ENCODE assay signal across 8 cellular contexts in genomic region chr20:2005831-2006426, GRCh38. TPM values are rescaled to one million over a fixed set of nuclear protein-coding genes. Genes with fewer than 3 reads are reported as not detected.
DNase-seq lines count a peak whose midpoint lies in the region; ATAC-seq and TF ChIP-seq lines count a peak whose summit lies in the region.

No MANE protein-coding gene starts in this region.

- H3K27me3 ChIP-seq in HCT116 (ENCODE audit: insufficient read depth, low read length), result peaks cover 69% of the 10 kb centered on the region
- peaks cover 0 to 94% (median 12%) of the 10 kb centered on the region in 7 donors for H3K27me3 ChIP-seq in spleen (replicated peaks in 1 of 7)

- H3K9me3 ChIP-seq in HCT116 (ENCODE audit: control insufficient read depth in 1 of 2, insufficient read depth in 1 of 2, low read depth in 1 of 2, low read length in 2 of 2) (no peaks in the 10 kb centered on the region), spleen (no peaks in the 10 kb centered on the region)

- no TSS peak for BruUV-seq in HCT116 (replicated peaks; lab: Mats Ljungman, UMichigan)

- H3K9me3 Mint-ChIP-seq in T-cell, result no peaks in the 10 kb centered on the region

- TF ChIP-seq CTCF in HCT116 (IDR thresholded peaks at IDR 0.05 in 2 of 3, conservative IDR thresholded peaks at IDR 0.05 in 1 of 3; ENCODE audit: borderline replicate concordance in 1 of 3, insufficient read depth in 1 of 3, low read depth in 2 of 3, low read length in 2 of 3) (no peak), spleen (IDR thresholded peaks at IDR 0.05 in 8 of 11, conservative IDR thresholded peaks at IDR 0.05 in 3 of 11) (peak in 1 of 11 experiments; percentile 20)

- RAD21 ChIA-PET in HCT116 (lab: Charles Lee; ENCODE audit: low non-redundant PET in 1 of 2, low total read pairs in 2 of 2, uncharacterized antibody in 2 of 2, unreplicated experiment in 2 of 2), result interaction anchor here (1.4 to 1.6 kb wide), 2 partner anchors 166 to 167 kb away, joined by 8 to 12 read pairs; no protein-coding TSS in a partner anchor

- no peak overlapping the region for H3K4me3 Mint-ChIP-seq in T-cell

- WGBS in spleen, 5 donors, result 19 to 26% (median 23%) methylated on average over 12 of the region's 12 CpGs

- POLR2A ChIA-PET in HCT116 (lab: Charles Lee), result no interaction called here
- POLR2A ChIA-PET in T-cell (lab: Charles Lee), result no interaction called here

- H3K9ac ChIP-seq in HCT116 (ENCODE audit: low read length), result no peak overlapping the region

- H3K27me3 Mint-ChIP-seq in T-cell, result peaks cover 35 to 40% of the 10 kb centered on the region in 2 donors

- H3K4me1 ChIP-seq in HCT116 (ENCODE audit: control insufficient read depth in 1 of 2, insufficient read depth in 2 of 2, low read length in 2 of 2) (no peaks in the 10 kb centered on the region), spleen (peaks cover 0 to 6% (median 2%) of the 10 kb centered on the region in 6 donors)

- H4K20me1 ChIP-seq in HCT116 (ENCODE audit: insufficient read depth), result no peaks in the 10 kb centered on the region

- no peak for TF ChIP-seq RAD21 in HCT116 (IDR thresholded peaks at IDR 0.05; ENCODE audit: low read depth)

- H3K36me3 Mint-ChIP-seq in T-cell, result no peaks in the 10 kb centered on the region

- no peaks in the 10 kb centered on the region for H3K4me1 Mint-ChIP-seq in T-cell

- H3K27ac ChIP-seq in HCT116 (ENCODE audit: low read depth, low read length), result no peak overlapping the region
- H3K27ac ChIP-seq in spleen, result no peak overlapping the region

- ATAC-seq in HCT116 (no peak), T-cell (replicated peaks in 1 of 4) (no peak), HG03135 (IDR thresholded peaks at IDR 0.05; ENCODE audit: unreplicated experiment) (no peak)

- no peak overlapping the region for H3K4me2 ChIP-seq in HCT116 (ENCODE audit: low read length)

- DNase-seq in A172 (ENCODE audit: low spot score), result peak; percentile 47
- DNase-seq in HCT116 (ENCODE audit: low read depth, low spot score), result peak; percentile 15
- peak in 31 of 34 experiments; percentile 3 to 62 (median 40) for DNase-seq in T-cell
- peak; percentile 49 for DNase-seq in amniotic epithelial cell (ENCODE audit: low read depth)
- peak; percentile 8 to 17 for DNase-seq in hippocampal formation (lab: John Stamatoyannopoulos, UW)
- peak; percentile 88 for DNase-seq in spleen
- no peak for DNase-seq in NCI-H446 treated with DMSO at 0.1 percent for 48 hours (lab: John Stamatoyannopoulos, UW)

- H3K79me2 ChIP-seq in HCT116 (ENCODE audit: insufficient read depth, low read length), result no peaks in the 10 kb centered on the region

- H3K4me3 ChIP-seq in HCT116 (replicated peaks in 1 of 2; ENCODE audit: low read depth in 1 of 2, low read length in 2 of 2) (no peak overlapping the region), spleen (no peak overlapping the region)

- intact Hi-C loops in HCT116 (cut with micrococcal nuclease), result loop anchor here (1.0 kb wide), 2 partner anchors 87 to 166 kb away; no protein-coding TSS in a partner anchor
- intact Hi-C loops in spleen (cut with DNase I; ENCODE audit: low total_unique reads), result no loop called here

- no peaks in the 10 kb centered on the region for H3K9me2 ChIP-seq in HCT116 (ENCODE audit: insufficient read depth)

- TF ChIP-seq POLR2A in HCT116 (IDR thresholded peaks at IDR 0.05; ENCODE audit: borderline replicate concordance, extremely low read depth, insufficient read depth, insufficient read length) (no peak), spleen (IDR thresholded peaks at IDR 0.05) (no peak)

- no peak overlapping the region for H2AFZ ChIP-seq in HCT116 (ENCODE audit: low read depth, low read length, poor library complexity, severe bottlenecking)

- no peak overlapping the region for H3K27ac Mint-ChIP-seq in T-cell

- H3K36me3 ChIP-seq in HCT116 (ENCODE audit: control insufficient read depth in 1 of 2, insufficient read depth in 2 of 2, low read length in 2 of 2) (no peaks in the 10 kb centered on the region), spleen (no peaks in the 10 kb centered on the region)

- CTCF ChIA-PET in HCT116 (lab: Charles Lee), result interaction anchor here (0.9 to 2.5 kb wide), 4 partner anchors 14 to 166 kb away, joined by 4 to 22 read pairs (median 14); no protein-coding TSS in a partner anchor
- CTCF ChIA-PET in T-cell (lab: Charles Lee), result no interaction called here

TF ChIP-seq in HCT116, 20 proteins besides CTCF, POLR2A, EP300 and RAD21:
- TF ChIP-seq EZH2phosphoT487 (IDR thresholded peaks at IDR 0.05; ENCODE audit: borderline replicate concordance), result no peak
- peak; percentile 25; the same call in 1 of the 2 replicates for TF ChIP-seq MAX (IDR thresholded peaks at IDR 0.05)
- peak; percentile 98 for TF ChIP-seq REST (IDR thresholded peaks at IDR 0.05; ENCODE audit: low read depth)
- TF ChIP-seq ELF1 (IDR thresholded peaks at IDR 0.05; ENCODE audit: borderline replicate concordance, low read depth), result no peak

RNA-seq across cellular contexts. Expression of gene PDYN, which starts 12.1 kb away (rescaled TPM):
- not detected in 2 replicates for total RNA-seq in A172 (2014; rRNA removed; shearing (Covaris generic))
- not detected for total RNA-seq in HCT116 (2021; ENCODE audit: unreplicated experiment)
- not detected in 2 replicates for polyA plus RNA-seq in HCT116 (2012)
- not detected for total RNA-seq in T-cell
- total RNA-seq in spleen, result not detected
- polyA plus RNA-seq in spleen, result not detected
